ENCODE assay signal across 19 cellular contexts in the genomic region with DNA sequence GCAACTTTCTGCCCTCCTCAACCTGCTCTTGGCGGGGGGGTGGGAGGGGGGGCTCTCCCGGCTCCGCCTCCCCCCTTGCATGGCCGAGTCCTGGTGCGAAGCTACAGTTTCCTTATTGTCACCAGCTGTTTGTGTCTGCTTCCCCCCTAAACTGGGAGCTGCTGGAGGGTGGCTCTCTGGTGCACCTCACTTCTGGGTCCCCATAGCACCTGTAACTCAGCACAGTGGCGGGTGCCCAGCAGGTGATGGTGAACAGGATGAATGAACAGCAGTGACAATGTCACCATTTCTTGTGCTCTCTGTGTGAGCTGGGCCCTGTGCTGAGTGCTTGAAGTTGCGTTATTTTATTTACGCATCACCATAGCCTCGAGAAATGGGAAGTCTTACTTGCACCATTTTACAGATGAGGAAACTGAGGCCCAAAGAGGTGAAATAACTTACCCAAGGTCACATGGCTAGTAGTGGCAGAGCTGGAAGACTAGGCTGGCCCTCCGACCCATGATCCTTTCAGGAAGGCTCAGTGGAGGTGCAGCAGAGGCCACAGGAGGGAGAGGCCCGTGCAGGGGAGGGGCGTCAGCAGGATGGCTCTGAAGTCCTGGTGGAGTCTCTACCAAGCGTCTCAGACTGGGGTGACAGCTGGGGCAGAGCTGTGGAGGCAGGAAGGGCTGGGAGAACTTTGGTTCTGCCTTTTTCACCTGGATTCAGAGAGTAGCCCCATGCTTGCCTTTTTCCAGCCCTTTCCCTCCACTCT.
"Had no signal": no experiment of that assay in that cellular context is flagged by ENCODE, and none has a peak within 500 bp of the region (broad histone marks: within the 10 kb centered on the region; RNA-seq: fewer than 3 reads in every experiment).

No MANE protein-coding gene starts in this region.

- H3K4me3 Mint-ChIP-seq: activated naive CD4-positive, alpha-beta T cell treated with anti-CD3 and anti-CD28 coated beads, Interleukin-2, amount 50 U/mL, for 24 hours; immature natural killer cell had no signal

- H3K27me3 ChIP-seq: adrenal gland, SJSA1, transverse colon had no signal

- H3K9me3 ChIP-seq: adrenal gland, neutrophil, SJSA1, transverse colon had no signal

- H3K27me3 Mint-ChIP-seq: activated naive CD4-positive, alpha-beta T cell treated with anti-CD3 and anti-CD28 coated beads, Interleukin-2, amount 50 U/mL, for 24 hours; naive B cell had no signal

- H3K4me1 ChIP-seq: SJSA1 had no signal

- H3K36me3 ChIP-seq: neutrophil had no signal

- DNase-seq: activated T-cell treated with anti-CD3 and anti-CD28 coated beads for 4 hours; caudate nucleus; effector memory CD4-positive, alpha-beta T cell; foreskin melanocyte; immature natural killer cell; naive B cell; retina; stimulated activated CD4-positive, alpha-beta T cell treated with anti-CD3 and anti-CD28 coated beads, Interleukin-4, amount 100 ng/mL, for 4 hours; stimulated activated CD8-positive, alpha-beta memory T cell treated with anti-CD3 and anti-CD28 coated beads, Interleukin-4, amount 100 ng/mL, for 48 hours; stimulated activated naive CD4-positive, alpha-beta T cell treated with Interleukin-2 at 50 U/mL for 16 hours; substantia nigra; transverse colon had no signal

- H3K27ac ChIP-seq: adrenal gland, epithelial cell of prostate, neutrophil, SJSA1, skin epidermis, transverse colon had no signal

- H3K36me3 Mint-ChIP-seq: activated naive CD4-positive, alpha-beta T cell treated with anti-CD3 and anti-CD28 coated beads, Interleukin-2, amount 50 U/mL, for 24 hours; immature natural killer cell; naive B cell had no signal

- H3K4me3 ChIP-seq: adrenal gland, SJSA1, skin epidermis, transverse colon had no signal

- H3K9me3 Mint-ChIP-seq: activated naive CD4-positive, alpha-beta T cell treated with anti-CD3 and anti-CD28 coated beads, Interleukin-2, amount 50 U/mL, for 24 hours; activated T-helper 2 cell treated with anti-CD3 and anti-CD28 coated beads, Interferon-gamma antibody, Interleukin-2, Interleukin-4, amounts not matched to agents 10 μg/mL and 5 μg/mL and 100 μg/mL, durations not matched to agents 14 hours and 24 hours and 36 hours; immature natural killer cell; naive B cell had no signal

- H3K27ac Mint-ChIP-seq: activated naive CD4-positive, alpha-beta T cell treated with anti-CD3 and anti-CD28 coated beads, Interleukin-2, amount 50 U/mL, for 24 hours; activated T-helper 2 cell treated with anti-CD3 and anti-CD28 coated beads, Interferon-gamma antibody, Interleukin-2, Interleukin-4, amounts not matched to agents 10 μg/mL and 5 μg/mL and 100 μg/mL, durations not matched to agents 14 hours and 24 hours and 36 hours; immature natural killer cell had no signal
